ENCODE assay signal across 25 cellular contexts in genomic region chr18:25435462-25435782, GRCh38.
"Had no signal": no experiment of that assay in that cellular context is flagged by ENCODE, and none has a peak within 500 bp of the region (broad histone marks: within the 10 kb centered on the region; RNA-seq: fewer than 3 reads in every experiment).

No MANE protein-coding gene starts in this region.

- H2AFZ ChIP-seq: neural progenitor cell, parathyroid adenoma had no signal

- H3K36me3 ChIP-seq: neural progenitor cell, ovary, right lobe of liver, sigmoid colon, suprapubic skin, tibial artery, transverse colon, upper lobe of right lung, uterus had no signal

- H3K4me3 ChIP-seq: neural progenitor cell, ovary, psoas muscle, right lobe of liver, sigmoid colon, suprapubic skin, testis, tibial artery, transverse colon, upper lobe of right lung, uterus had no signal

- H3K27ac ChIP-seq: neural progenitor cell, ovary, parathyroid adenoma, psoas muscle, right lobe of liver, sigmoid colon, suprapubic skin, testis, tibial artery, transverse colon, upper lobe of right lung, uterus had no signal

- H3K9me3 ChIP-seq: ovary, psoas muscle, right lobe of liver, sigmoid colon, suprapubic skin, testis, tibial artery, transverse colon, upper lobe of right lung, uterus had no signal

- H3K27me3 ChIP-seq: neural progenitor cell, ovary, right lobe of liver, sigmoid colon, suprapubic skin, testis, tibial artery, transverse colon, upper lobe of right lung, uterus had no signal

- DNase-seq: natural killer cell; occipital lobe; ovary; posterior cingulate gyrus; psoas muscle; right cardiac atrium; right lobe of liver; sigmoid colon; small intestine; stimulated activated CD4-positive, alpha-beta T cell treated with anti-CD3 and anti-CD28 coated beads, Interleukin-15, amount 100 ng/mL, for 24 hours; stimulated activated CD4-positive, alpha-beta T cell treated with anti-CD3 and anti-CD28 coated beads, Interleukin-2, amount 100 ng/mL, for 24 hours; stimulated activated CD4-positive, alpha-beta T cell treated with anti-CD3 and anti-CD28 coated beads, Interleukin-2, amount 100 ng/mL, for 48 hours; stimulated activated CD4-positive, alpha-beta T cell treated with anti-CD3 and anti-CD28 coated beads, Interleukin-4, amount 100 ng/mL, for 24 hours; stimulated activated naive CD4-positive, alpha-beta T cell; stimulated activated naive CD8-positive, alpha-beta T cell treated with anti-CD3 and anti-CD28 coated beads, Interleukin-15, amount 100 ng/mL, for 72 hours; stimulated activated naive CD8-positive, alpha-beta T cell treated with anti-CD3 and anti-CD28 coated beads, Interleukin-15, Interleukin-2, amounts not matched to agents 100 U/mL and 50 U/mL, for 24 hours; substantia nigra; testis; tibial artery; transverse colon; upper lobe of right lung; uterus had no signal

- H3K9ac ChIP-seq: neural progenitor cell, parathyroid adenoma had no signal

- H3K4me2 ChIP-seq: neural progenitor cell had no signal

- H3K79me2 ChIP-seq: parathyroid adenoma had no signal

- H3K4me1 ChIP-seq: neural progenitor cell, parathyroid adenoma, psoas muscle, right lobe of liver, sigmoid colon, suprapubic skin, tibial artery, transverse colon, upper lobe of right lung, uterus had no signal
